24 cellular contexts compared by ENCODE assay signal in the genomic region with DNA sequence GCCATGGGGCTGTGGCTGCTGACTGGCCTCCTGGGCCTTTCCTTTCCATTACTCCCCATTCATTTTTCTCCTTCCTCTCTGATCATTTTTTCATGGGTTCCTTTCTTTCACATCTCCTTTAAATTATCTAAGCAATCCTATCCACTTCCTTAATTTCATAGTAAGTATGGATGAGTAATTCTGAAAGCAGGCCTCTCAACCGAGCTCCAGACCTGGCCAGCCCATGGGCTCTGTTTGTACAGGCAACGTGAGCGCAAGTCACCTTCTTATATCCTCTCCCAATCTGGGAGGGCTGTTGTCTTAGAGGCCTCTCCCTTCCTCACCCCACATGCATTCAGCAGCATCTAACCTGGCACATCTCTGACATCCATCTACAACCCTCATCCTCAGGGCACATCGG. TPM values are rescaled to one million over a fixed set of nuclear protein-coding genes. Genes with fewer than 3 reads are reported as not detected.
A peak's percentile ranks its signal among the peaks of the same experiment; 100 is the strongest.
DNase-seq lines count a peak whose midpoint lies in the region; ATAC-seq and TF ChIP-seq lines count a peak whose summit lies in the region.
"Had no signal": no experiment of that assay in that cellular context is flagged by ENCODE, and none has a peak within 500 bp of the region (broad histone marks: within the 10 kb centered on the region; RNA-seq: fewer than 3 reads in every experiment).

No MANE protein-coding gene starts in this region.

- H4K20me1 ChIP-seq in SK-N-SH (ENCODE audit: insufficient read depth) = peaks cover 21% of the 10 kb centered on the region

- H3K4me3 Mint-ChIP-seq in stimulated activated naive CD8-positive, alpha-beta T cell treated with anti-CD3 and anti-CD28 coated beads, Interleukin-15, amount 100 ng/mL, for 72 hours = no peak overlapping the region
- H3K4me3 Mint-ChIP-seq: activated naive CD8-positive, alpha-beta T cell treated with anti-CD3 and anti-CD28 coated beads for 36 hours; dendritic cell treated with granulocyte-macrophage colony-stimulating factor and Interleukin-4, amounts not matched to agents 40 ng/mL and 50 ng/mL, for 4 days; immature natural killer cell had no signal

- H3K27ac ChIP-seq in SK-N-SH (ENCODE audit: low read depth in 2 of 2, low read length in 1 of 2) (peak overlapping the region in 1 of 2 experiments; percentile 69; a peak in 2 of 4 replicates), upper lobe of right lung (no peak overlapping the region)
- H3K27ac ChIP-seq: BLaER1, breast epithelium, hepatocyte, prostate gland had no signal

- H3K4me3 ChIP-seq in SK-N-SH (ENCODE audit: low read depth in 2 of 2, low read length in 1 of 2) (no peak overlapping the region), upper lobe of right lung (no peak overlapping the region)
- H3K4me3 ChIP-seq: BLaER1, breast epithelium, hepatocyte, K562, prostate gland had no signal

- peak overlapping the region; percentile 2 to 41 for H3K27ac Mint-ChIP-seq in stimulated activated naive CD8-positive, alpha-beta T cell treated with anti-CD3 and anti-CD28 coated beads, Interleukin-15, amount 100 ng/mL, for 72 hours
- H3K27ac Mint-ChIP-seq: activated naive CD8-positive, alpha-beta T cell treated with anti-CD3 and anti-CD28 coated beads for 36 hours; dendritic cell treated with granulocyte-macrophage colony-stimulating factor and Interleukin-4, amounts not matched to agents 40 ng/mL and 50 ng/mL, for 4 days; immature natural killer cell had no signal

- H3K9me2 ChIP-seq in SK-N-SH = no peaks in the 10 kb centered on the region

- H3K36me3 ChIP-seq in SK-N-SH (replicated peaks in 1 of 2; ENCODE audit: control insufficient read depth in 1 of 2, insufficient read depth in 2 of 2, low read length in 1 of 2) = peaks cover 17 to 24% of the 10 kb centered on the region in 2 experiments
- peaks cover 21% of the 10 kb centered on the region for H3K36me3 ChIP-seq in upper lobe of right lung
- H3K36me3 ChIP-seq: breast epithelium had no signal

- H3K27me3 ChIP-seq in SK-N-SH (ENCODE audit: insufficient read depth) (no peaks in the 10 kb centered on the region), upper lobe of right lung (no peaks in the 10 kb centered on the region)
- H3K27me3 ChIP-seq: BLaER1, breast epithelium, hepatocyte had no signal

- peaks cover 7 to 12% of the 10 kb centered on the region in 2 experiments; a peak in 2 of 4 replicates for H3K4me1 ChIP-seq in SK-N-SH (ENCODE audit: control insufficient read depth in 1 of 2, insufficient read depth in 2 of 2, low read depth in 1 of 2, low read length in 1 of 2)
- no peaks in the 10 kb centered on the region for H3K4me1 ChIP-seq in upper lobe of right lung
- H3K4me1 ChIP-seq: BLaER1, breast epithelium, prostate gland had no signal

- H3F3A ChIP-seq in SK-N-SH (replicated peaks; ENCODE audit: insufficient read depth) = peaks cover 36% of the 10 kb centered on the region

- CTCF ChIA-PET in SK-N-SH (lab: Yijun Ruan, JAX) = interaction anchor here (1.0 to 5.5 kb wide), 2 partner anchors 7 to 11 kb away, joined by 3 to 37 read pairs; no protein-coding TSS in a partner anchor

- intact Hi-C loops in upper lobe of right lung (cut with DNase I) = no loop called here

- H3K9me3 Mint-ChIP-seq in stimulated activated naive CD8-positive, alpha-beta T cell treated with anti-CD3 and anti-CD28 coated beads, Interleukin-15, amount 100 ng/mL, for 72 hours = no peaks in the 10 kb centered on the region
- H3K9me3 Mint-ChIP-seq: activated naive CD8-positive, alpha-beta T cell treated with anti-CD3 and anti-CD28 coated beads for 36 hours; dendritic cell treated with granulocyte-macrophage colony-stimulating factor and Interleukin-4, amounts not matched to agents 40 ng/mL and 50 ng/mL, for 4 days had no signal

- POLR2A ChIA-PET in SK-N-SH (lab: Yijun Ruan, JAX) = no interaction called here

- TF ChIP-seq EP300 in SK-N-SH (IDR thresholded peaks at IDR 0.05; ENCODE audit: borderline replicate concordance in 1 of 2, low read depth in 1 of 2, low read length in 1 of 2) = 0 out of 4 replicates have a peak, but pooled peaks of 1 of the 2 experiments have one; percentile 16

- no peak for ATAC-seq in stimulated activated naive CD8-positive, alpha-beta T cell treated with anti-CD3 and anti-CD28 coated beads, Interleukin-15, amount 100 ng/mL, for 72 hours
- ATAC-seq in stimulated activated naive CD8-positive, alpha-beta T cell treated with anti-CD3 and anti-CD28 coated beads, Interleukin-15, Interleukin-2, amounts not matched to agents 100 U/mL and 50 U/mL, for 24 hours = no peak
- peak; percentile 51 for ATAC-seq in esophagus mucosa
- ATAC-seq in upper lobe of right lung = peak; percentile 31
- ATAC-seq: K562, Panc1 had no signal

- H3K9ac ChIP-seq in SK-N-SH = no peak overlapping the region
- H3K9ac ChIP-seq: BLaER1 had no signal

- H3K27me3 Mint-ChIP-seq in stimulated activated naive CD8-positive, alpha-beta T cell treated with anti-CD3 and anti-CD28 coated beads, Interleukin-15, amount 100 ng/mL, for 72 hours = no peaks in the 10 kb centered on the region
- H3K27me3 Mint-ChIP-seq: activated naive CD8-positive, alpha-beta T cell treated with anti-CD3 and anti-CD28 coated beads for 36 hours had no signal

- H3K4me2 ChIP-seq in SK-N-SH = peak overlapping the region; percentile 5; the same call in 1 of the 2 replicates
- H3K4me2 ChIP-seq: BLaER1, hepatocyte had no signal

- H3K4me1 Mint-ChIP-seq in stimulated activated naive CD8-positive, alpha-beta T cell treated with anti-CD3 and anti-CD28 coated beads, Interleukin-15, amount 100 ng/mL, for 72 hours = no peaks in the 10 kb centered on the region
- H3K4me1 Mint-ChIP-seq: activated naive CD8-positive, alpha-beta T cell treated with anti-CD3 and anti-CD28 coated beads for 36 hours; immature natural killer cell had no signal

- H2AFZ ChIP-seq in SK-N-SH (ENCODE audit: low read depth) = no peak overlapping the region
- H2AFZ ChIP-seq: hepatocyte had no signal

- peaks cover 16% of the 10 kb centered on the region for H3K79me2 ChIP-seq in SK-N-SH (ENCODE audit: insufficient read depth)
- H3K79me2 ChIP-seq: hepatocyte had no signal

- DNase-seq in stimulated activated naive CD8-positive, alpha-beta T cell treated with anti-CD3 and anti-CD28 coated beads, Interleukin-15, amount 100 ng/mL, for 72 hours = no peak
- no peak for DNase-seq in stimulated activated naive CD8-positive, alpha-beta T cell treated with anti-CD3 and anti-CD28 coated beads, Interleukin-15, Interleukin-2, amounts not matched to agents 100 U/mL and 50 U/mL, for 24 hours
- DNase-seq in SK-N-SH (no peak), upper lobe of right lung (no peak), ureter (ENCODE audit: low spot score) (no peak), medulla oblongata (ENCODE audit: extremely low spot score) (no peak), NCI-H2107 (lab: John Stamatoyannopoulos, UW) (no peak)
- DNase-seq: activated CD4-positive, alpha-beta T cell treated with anti-CD3 and anti-CD28 coated beads, Interleukin-2, amount 50 U/mL, for 1 hour; activated naive CD8-positive, alpha-beta T cell treated with anti-CD3 and anti-CD28 coated beads for 36 hours; foreskin melanocyte; HCEC 1CT; immature natural killer cell; NCI-H187 treated with DMSO at 0.1 percent for 48 hours; NCI-H2227 treated with DMSO at 0.1 percent for 48 hours; NCI-H82; substantia nigra had no signal

- H3K9me3 ChIP-seq in SK-N-SH = no peaks in the 10 kb centered on the region
- no peaks in the 10 kb centered on the region for H3K9me3 ChIP-seq in upper lobe of right lung
- H3K9me3 ChIP-seq: breast epithelium, prostate gland had no signal

- 52% methylated on average over 4 of the region's 4 CpGs for WGBS in SK-N-SH (ENCODE audit: low lambda C conversion rate)

- no peak for TF ChIP-seq RAD21 in SK-N-SH (IDR thresholded peaks at IDR 0.05; ENCODE audit: low read length)

- no peak for TF ChIP-seq CTCF in SK-N-SH (IDR thresholded peaks at IDR 0.05)
- TF ChIP-seq CTCF in upper lobe of right lung (IDR thresholded peaks at IDR 0.05) = no peak

TF ChIP-seq in SK-N-SH, 30 proteins besides CTCF, POLR2A, EP300 and RAD21 (continues in another document):
- TF ChIP-seq FOXM1 (IDR thresholded peaks at IDR 0.05; ENCODE audit: low read depth) = no peak
- TF ChIP-seq, protein P1, sequence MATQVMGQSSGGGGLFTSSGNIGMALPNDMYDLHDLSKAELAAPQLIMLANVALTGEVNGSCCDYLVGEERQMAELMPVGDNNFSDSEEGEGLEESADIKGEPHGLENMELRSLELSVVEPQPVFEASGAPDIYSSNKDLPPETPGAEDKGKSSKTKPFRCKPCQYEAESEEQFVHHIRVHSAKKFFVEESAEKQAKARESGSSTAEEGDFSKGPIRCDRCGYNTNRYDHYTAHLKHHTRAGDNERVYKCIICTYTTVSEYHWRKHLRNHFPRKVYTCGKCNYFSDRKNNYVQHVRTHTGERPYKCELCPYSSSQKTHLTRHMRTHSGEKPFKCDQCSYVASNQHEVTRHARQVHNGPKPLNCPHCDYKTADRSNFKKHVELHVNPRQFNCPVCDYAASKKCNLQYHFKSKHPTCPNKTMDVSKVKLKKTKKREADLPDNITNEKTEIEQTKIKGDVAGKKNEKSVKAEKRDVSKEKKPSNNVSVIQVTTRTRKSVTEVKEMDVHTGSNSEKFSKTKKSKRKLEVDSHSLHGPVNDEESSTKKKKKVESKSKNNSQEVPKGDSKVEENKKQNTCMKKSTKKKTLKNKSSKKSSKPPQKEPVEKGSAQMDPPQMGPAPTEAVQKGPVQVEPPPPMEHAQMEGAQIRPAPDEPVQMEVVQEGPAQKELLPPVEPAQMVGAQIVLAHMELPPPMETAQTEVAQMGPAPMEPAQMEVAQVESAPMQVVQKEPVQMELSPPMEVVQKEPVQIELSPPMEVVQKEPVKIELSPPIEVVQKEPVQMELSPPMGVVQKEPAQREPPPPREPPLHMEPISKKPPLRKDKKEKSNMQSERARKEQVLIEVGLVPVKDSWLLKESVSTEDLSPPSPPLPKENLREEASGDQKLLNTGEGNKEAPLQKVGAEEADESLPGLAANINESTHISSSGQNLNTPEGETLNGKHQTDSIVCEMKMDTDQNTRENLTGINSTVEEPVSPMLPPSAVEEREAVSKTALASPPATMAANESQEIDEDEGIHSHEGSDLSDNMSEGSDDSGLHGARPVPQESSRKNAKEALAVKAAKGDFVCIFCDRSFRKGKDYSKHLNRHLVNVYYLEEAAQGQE (IDR thresholded peaks at IDR 0.05; ENCODE audit: low read depth, low read length) = no peak
- TF ChIP-seq RXRA (IDR thresholded peaks at IDR 0.05; ENCODE audit: borderline replicate concordance, low read depth) = no peak
- peak; percentile 23; the same call in 1 of the 2 replicates for TF ChIP-seq TCF12 (IDR thresholded peaks at IDR 0.05)
- TF ChIP-seq, protein P2, sequence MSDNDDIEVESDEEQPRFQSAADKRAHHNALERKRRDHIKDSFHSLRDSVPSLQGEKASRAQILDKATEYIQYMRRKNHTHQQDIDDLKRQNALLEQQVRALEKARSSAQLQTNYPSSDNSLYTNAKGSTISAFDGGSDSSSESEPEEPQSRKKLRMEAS (IDR thresholded peaks at IDR 0.05; ENCODE audit: low read depth) = no peak

RNA-seq across cellular contexts. Expression of a gene that starts 13.3 kb away (rescaled TPM):
- 112 and 113 TPM in 2 replicates for polyA plus RNA-seq in SK-N-SH (2012; rRNA removed)
- 120 and 133 TPM in 2 replicates for polyA plus RNA-seq in SK-N-SH (2012; cell fraction: cytosol; rRNA removed)
- 79.8 and 105 TPM in 2 replicates for polyA plus RNA-seq in SK-N-SH (2012; cell fraction: nucleus; rRNA removed)
- 87.3 TPM for total RNA-seq in esophagus mucosa
- total RNA-seq in upper lobe of right lung = 40.3 TPM
- total RNA-seq in ureter = 39.7 TPM

Comparison
In these comparisons a context has a peak if more than half of its experiments do, and no peak if none do; other contexts are left out.
1. ATAC-seq: peak in esophagus mucosa (single experiment) and upper lobe of right lung (single experiment); none in stimulated activated naive CD8-positive, alpha-beta T cell treated with anti-CD3 and anti-CD28 coated beads, Interleukin-15, amount 100 ng/mL, for 72 hours (single experiment) and stimulated activated naive CD8-positive, alpha-beta T cell treated with anti-CD3 and anti-CD28 coated beads, Interleukin-15, Interleukin-2, amounts not matched to agents 100 U/mL and 50 U/mL, for 24 hours (single experiment).